In the genomic region with DNA sequence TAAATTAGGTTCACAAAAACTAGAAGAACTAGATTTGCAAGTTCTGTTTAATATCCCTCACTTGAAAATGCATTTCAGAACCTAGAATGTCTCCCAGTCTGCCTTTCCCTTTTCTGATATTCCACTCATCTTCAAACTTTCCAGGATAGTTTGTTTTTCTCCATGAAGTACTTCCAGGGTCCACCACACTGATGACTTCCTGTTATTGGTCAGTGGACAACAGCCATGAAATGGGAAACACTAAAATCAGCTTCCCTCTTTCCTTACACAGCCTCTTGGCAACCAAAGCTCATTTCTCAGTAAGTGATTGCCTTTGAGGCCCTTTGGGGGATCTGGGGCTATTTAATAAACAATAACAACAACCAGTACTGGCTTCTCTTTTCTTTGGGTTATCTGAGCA, we compare ENCODE assay signal across 11 cellular contexts.
DNase-seq lines count a peak whose midpoint lies in the region; ATAC-seq, FAIRE-seq and TF ChIP-seq lines count a peak whose summit lies in the region.
"Had no signal": no experiment of that assay in that cellular context is flagged by ENCODE, and none has a peak within 500 bp of the region (broad histone marks: within the 10 kb centered on the region; RNA-seq: fewer than 3 reads in every experiment).

No MANE protein-coding gene starts in this region.

- ATAC-seq in esophagus mucosa (no peak), GM18861 (IDR thresholded peaks at IDR 0.05; ENCODE audit: unreplicated experiment) (no peak), GM19023 (IDR thresholded peaks at IDR 0.05; ENCODE audit: unreplicated experiment) (no peak)
- ATAC-seq: Panc1 had no signal

- H4K8ac ChIP-seq in H1 (ENCODE audit: extremely low read depth, insufficient read depth, low read length): no peak overlapping the region

- H3K4me2 ChIP-seq in OCI-LY1 (ENCODE audit: low read length) (peak overlapping the region; percentile 6; the same call in 1 of the 2 replicates), H1 (ENCODE audit: insufficient read depth in 1 of 2, low read depth in 2 of 2, low read length in 2 of 2) (no peak overlapping the region)

- no peaks in the 10 kb centered on the region; the same call in 1 of the 2 replicates for H3K23me2 ChIP-seq in H1 (ENCODE audit: low read depth, low read length)

- CTCF ChIA-PET in H1 (lab: Charles Lee; ENCODE audit: partially characterized antibody): interaction anchor here (0.9 kb wide), 1 partner anchor 23 kb away, joined by 3 read pairs; no protein-coding TSS in a partner anchor

- peak overlapping the region; percentile 75 for H4K91ac ChIP-seq in H1 (replicated peaks; ENCODE audit: insufficient read length, low read length)

- POLR2A ChIA-PET in H1 (lab: Charles Lee; ENCODE audit: partially characterized antibody): interaction anchor here (0.9 to 9.5 kb wide), 8 partner anchors 9 to 90 kb away, joined by 3 to 113 read pairs (median 4); a partner anchor contains a TSS

- H4K20me1 ChIP-seq in OCI-LY1 (ENCODE audit: insufficient read depth, low read length) (no peaks in the 10 kb centered on the region), H1 (replicated peaks in 1 of 2; ENCODE audit: control insufficient read depth in 1 of 2, insufficient read depth in 2 of 2, low read length in 2 of 2) (peaks cover 0 to 2% of the 10 kb centered on the region in 2 experiments)

- peak; percentile 24 for DNase-seq in activated CD8-positive, alpha-beta memory T cell treated with anti-CD3 and anti-CD28 coated beads for 24 hours
- no peak for DNase-seq in activated CD8-positive, alpha-beta memory T cell treated with anti-CD3 and anti-CD28 coated beads, Interleukin-2, amount 50 U/mL, for 48 hours
- DNase-seq in H1 (ENCODE audit: low read depth in 1 of 2, low spot score in 2 of 2) (no peak), stomach (no peak)
- DNase-seq: BE2C, cortex of kidney had no signal

- no peak overlapping the region for H3K14ac ChIP-seq in H1 (ENCODE audit: insufficient read length)

- no peak for FAIRE-seq in H1 (lab: Jason Lieb, UNC)

- H2BK20ac ChIP-seq in H1 (ENCODE audit: low read length): peak overlapping the region; percentile 24; the same call in 1 of the 2 replicates

- no peak overlapping the region for H2BK15ac ChIP-seq in H1 (ENCODE audit: low read length)

- H3K4ac ChIP-seq in H1 (replicated peaks; ENCODE audit: insufficient read length, low read depth, low read length): no peak overlapping the region

- H3K9ac ChIP-seq in OCI-LY1 (ENCODE audit: low read length) (no peak overlapping the region; the same call in 1 of the 2 replicates), H1 (replicated peaks in 1 of 4; ENCODE audit: extremely low read depth in 1 of 4, low read depth in 3 of 4, low read length in 3 of 4) (no peak overlapping the region)

- TF ChIP-seq CTCF in OCI-LY1 (IDR thresholded peaks at IDR 0.05; ENCODE audit: low read length): no peak
- TF ChIP-seq CTCF in H1 (IDR thresholded peaks at IDR 0.05; ENCODE audit: control extremely low read depth in 1 of 3, insufficient read depth in 1 of 3, low read depth in 1 of 3, low read length in 3 of 3): no peak
- no peak for TF ChIP-seq CTCF in stomach (IDR thresholded peaks at IDR 0.05)

- H2BK120ac ChIP-seq in H1 (replicated peaks; ENCODE audit: low read depth, low read length): peak overlapping the region; percentile 34

- H3K9me3 ChIP-seq in OCI-LY1 (ENCODE audit: low read length) (no peaks in the 10 kb centered on the region), H1 (ENCODE audit: insufficient read depth in 2 of 2, low read depth in 1 of 2, low read length in 1 of 2) (no peaks in the 10 kb centered on the region), stomach (no peaks in the 10 kb centered on the region)
- H3K9me3 ChIP-seq: BE2C had no signal

- H3K4me1 ChIP-seq in OCI-LY1 (ENCODE audit: insufficient read depth, low read length, severe bottlenecking) (peaks cover 100% of the 10 kb centered on the region), H1 (replicated peaks in 1 of 4; ENCODE audit: control insufficient read depth in 3 of 4, insufficient read depth in 4 of 4, low read length in 3 of 4) (peaks cover 20 to 43% (median 26%) of the 10 kb centered on the region in 4 experiments), stomach (peaks cover 41 to 86% (median 66%) of the 10 kb centered on the region in 4 donors)

- TF ChIP-seq EP300 in H1 (IDR thresholded peaks at IDR 0.05; ENCODE audit: borderline replicate concordance in 1 of 2, low read depth in 2 of 2, low read length in 2 of 2): no peak
- no peak for TF ChIP-seq EP300 in stomach (IDR thresholded peaks at IDR 0.05)

- H2BK5ac ChIP-seq in H1 (ENCODE audit: low read depth, low read length): peak overlapping the region; percentile 18; the same call in 1 of the 2 replicates

- H2AFZ ChIP-seq in OCI-LY1 (ENCODE audit: low read length) (no peak overlapping the region), H1 (ENCODE audit: low read length) (no peak overlapping the region)

- H3K9me2 ChIP-seq in OCI-LY1 (ENCODE audit: low read depth, low read length): no peaks in the 10 kb centered on the region

- peaks cover 14% of the 10 kb centered on the region for H3F3A ChIP-seq in OCI-LY1 (ENCODE audit: insufficient read depth, low read length)

- peak overlapping the region; percentile 52 for H4K5ac ChIP-seq in H1 (ENCODE audit: insufficient read length, low read depth, low read length)

- TF ChIP-seq POLR2A in H1 (IDR thresholded peaks at IDR 0.05; ENCODE audit: control extremely low read depth in 1 of 2, low read depth in 2 of 2, low read length in 2 of 2): no peak
- no peak for TF ChIP-seq POLR2A in stomach (IDR thresholded peaks at IDR 0.05)

- H2BK12ac ChIP-seq in H1 (ENCODE audit: low read depth, low read length): peak overlapping the region; percentile 7; the same call in 1 of the 2 replicates

- no peak overlapping the region for H3K23ac ChIP-seq in H1 (ENCODE audit: insufficient read length)

- H3K27ac ChIP-seq in OCI-LY1 (ENCODE audit: low read depth, low read length, poor library complexity, severe bottlenecking) (peak overlapping the region; percentile 99), H1 (ENCODE audit: low read depth, low read length) (peak overlapping the region; percentile 67; the same call in 1 of the 2 replicates), stomach (peak overlapping the region in 4 of 5 donors; percentile 67 to 79 (median 78))

- H3K36me3 ChIP-seq in OCI-LY1 (ENCODE audit: insufficient read depth, low read length) (peaks cover 10% of the 10 kb centered on the region; the same call in 1 of the 2 replicates), H1 (ENCODE audit: control insufficient read depth in 2 of 4, insufficient read depth in 4 of 4, low read length in 3 of 4) (no peaks in the 10 kb centered on the region), stomach (no peaks in the 10 kb centered on the region)
- H3K36me3 ChIP-seq: BE2C had no signal

- peak overlapping the region; percentile 60; the same call in 1 of the 2 replicates for H3K18ac ChIP-seq in H1 (ENCODE audit: extremely low read depth, low read length)

- H3K79me2 ChIP-seq in OCI-LY1 (ENCODE audit: insufficient read depth, low read length) (peaks cover 36% of the 10 kb centered on the region), H1 (ENCODE audit: control insufficient read depth in 1 of 2, insufficient read depth in 2 of 2, low read length in 2 of 2) (peaks cover 0 to 56% of the 10 kb centered on the region in 2 experiments; a peak in 2 of 4 replicates)

- no peak overlapping the region for H3K56ac ChIP-seq in H1 (replicated peaks; ENCODE audit: insufficient read length, low read depth, low read length)

- H3K4me3 ChIP-seq in OCI-LY1 (ENCODE audit: low read depth, low read length, poor library complexity, severe bottlenecking): no peak overlapping the region
- no peak overlapping the region for H3K4me3 ChIP-seq in H1 (ENCODE audit: extremely low read depth in 1 of 4, insufficient read depth in 2 of 4, low read depth in 3 of 4, low read length in 4 of 4)
- H3K4me3 ChIP-seq in stomach: no peak overlapping the region

- no peak overlapping the region for H2AK5ac ChIP-seq in H1 (ENCODE audit: low read depth, low read length)

- H3K79me1 ChIP-seq in H1 (ENCODE audit: low read depth, low read length): peaks cover 6% of the 10 kb centered on the region

- TF ChIP-seq RAD21 in H1 (IDR thresholded peaks at IDR 0.05 in 1 of 2, conservative IDR thresholded peaks at IDR 0.05 in 1 of 2; ENCODE audit: low read depth in 2 of 2, low read length in 2 of 2): no peak

- H3K27me3 ChIP-seq in OCI-LY1 (ENCODE audit: insufficient read depth, low read length) (no peaks in the 10 kb centered on the region), H1 (replicated peaks in 1 of 4; ENCODE audit: control insufficient read depth in 3 of 4, extremely low read depth in 1 of 4, insufficient read depth in 3 of 4, low read length in 3 of 4) (no peaks in the 10 kb centered on the region), stomach (no peaks in the 10 kb centered on the region)
- H3K27me3 ChIP-seq: BE2C had no signal

- intact Hi-C loops in stomach (cut with DNase I; ENCODE audit: low total_unique reads): loop anchor here (10.0 kb wide), 1 partner anchor 68 kb away; a partner anchor contains a TSS

TF ChIP-seq in H1, 55 proteins besides CTCF, POLR2A, EP300 and RAD21 (continues in another document):
- TF ChIP-seq SUZ12 (IDR thresholded peaks at IDR 0.05; ENCODE audit: low read length): no peak
- TF ChIP-seq RBBP5 (IDR thresholded peaks at IDR 0.05; ENCODE audit: borderline replicate concordance, low read depth, low read length): no peak
- TF ChIP-seq JUND (IDR thresholded peaks at IDR 0.05; ENCODE audit: low read length): no peak
- no peak for TF ChIP-seq SIRT6 (IDR thresholded peaks at IDR 0.05; ENCODE audit: low read length)
- TF ChIP-seq HDAC2 (IDR thresholded peaks at IDR 0.05; ENCODE audit: borderline replicate concordance in 1 of 2, low read depth in 2 of 2, low read length in 2 of 2): no peak
- no peak for TF ChIP-seq ZNF274 (IDR thresholded peaks at IDR 0.05; ENCODE audit: borderline replicate concordance, extremely low read depth, low read length)
- no peak for TF ChIP-seq SRF (IDR thresholded peaks at IDR 0.05; ENCODE audit: low read depth, low read length)
- no peak for TF ChIP-seq GABPA (IDR thresholded peaks at IDR 0.05; ENCODE audit: borderline replicate concordance, insufficient read depth, low read length)
- TF ChIP-seq, protein P1, sequence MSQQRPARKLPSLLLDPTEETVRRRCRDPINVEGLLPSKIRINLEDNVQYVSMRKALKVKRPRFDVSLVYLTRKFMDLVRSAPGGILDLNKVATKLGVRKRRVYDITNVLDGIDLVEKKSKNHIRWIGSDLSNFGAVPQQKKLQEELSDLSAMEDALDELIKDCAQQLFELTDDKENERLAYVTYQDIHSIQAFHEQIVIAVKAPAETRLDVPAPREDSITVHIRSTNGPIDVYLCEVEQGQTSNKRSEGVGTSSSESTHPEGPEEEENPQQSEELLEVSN (IDR thresholded peaks at IDR 0.05): no peak
- no peak for TF ChIP-seq CTBP2 (IDR thresholded peaks at IDR 0.05; ENCODE audit: borderline replicate concordance, insufficient read depth, insufficient read length, low read length)
- no peak for TF ChIP-seq POU5F1 (IDR thresholded peaks at IDR 0.05; ENCODE audit: low read depth, low read length)
- TF ChIP-seq BACH1 (IDR thresholded peaks at IDR 0.05; ENCODE audit: low read length): no peak
- TF ChIP-seq KDM1A (IDR thresholded peaks at IDR 0.05; ENCODE audit: borderline replicate concordance, low read length): no peak
- no peak for TF ChIP-seq NRF1 (IDR thresholded peaks at IDR 0.05; ENCODE audit: low read depth, low read length)
